Comparison of ENCODE assay signal across 21 cellular contexts in genomic region chr14:97891515-97891914, GRCh38.
"Had no signal": no experiment of that assay in that cellular context is flagged by ENCODE, and none has a peak within 500 bp of the region (broad histone marks: within the 10 kb centered on the region; RNA-seq: fewer than 3 reads in every experiment).

No MANE protein-coding gene starts in this region.

- H3K9me3 ChIP-seq: SJSA1 had no signal

- H3K27me3 ChIP-seq: SJSA1 had no signal

- H3K9ac ChIP-seq: KMS-11 had no signal

- H3K4me1 Mint-ChIP-seq: IgD-negative memory B cell had no signal

- H3K4me3 Mint-ChIP-seq: IgD-negative memory B cell had no signal

- H3K27ac ChIP-seq: KMS-11, SJSA1, SK-N-MC had no signal

- H3K4me1 ChIP-seq: SJSA1 had no signal

- H3K4me3 ChIP-seq: K562, SJSA1, SK-N-MC had no signal

- H3K27me3 Mint-ChIP-seq: IgD-negative memory B cell had no signal

- H3K36me3 Mint-ChIP-seq: IgD-negative memory B cell had no signal

- H3K4me2 ChIP-seq: KMS-11 had no signal

- H3K36me3 ChIP-seq: SJSA1 had no signal

- ATAC-seq: K562 had no signal

- H3K27ac Mint-ChIP-seq: IgD-negative memory B cell had no signal

- DNase-seq: Kasumi-1, MM.1S, NCI-H1092 treated with DMSO at 0.1 percent for 48 hours, NCI-H1417, NCI-H1436 treated with DMSO at 0.1 percent for 48 hours, NCI-H1694, NCI-H1930, NCI-H2081, NCI-H2107, NCI-H2227 treated with DMSO at 0.1 percent for 48 hours, NCI-H524, NCI-H526 treated with DMSO at 0.1 percent for 48 hours, NCI-H748 treated with DMSO at 0.1 percent for 48 hours, Right ventricle myocardium superior, RPMI8226, SIG-M5 had no signal
